8 cellular contexts compared by ENCODE assay signal in genomic region chr9:78601957-78602565, GRCh38.
DNase-seq lines count a peak whose midpoint lies in the region; ATAC-seq, FAIRE-seq and TF ChIP-seq lines count a peak whose summit lies in the region.

No MANE protein-coding gene starts in this region.

- DNase-seq in AG08396 (ENCODE audit: low spot score) (peak; percentile 30), GM12864 (ENCODE audit: low read depth) (peak; percentile 4), NCI-H345 treated with DMSO at 0.1 percent for 48 hours (lab: John Stamatoyannopoulos, UW; ENCODE audit: unreplicated experiment) (peak; percentile 59), bronchial epithelial cell (ENCODE audit: low read depth) (peak; percentile 90), lung microvascular endothelial cell (ENCODE audit: low read depth in 2 of 2) (peak; percentile 61 to 76), cerebellar nuclear complex (lab: John Stamatoyannopoulos, UW) (no peak)

- H3K4me3 ChIP-seq in GM12864 (ENCODE audit: low read depth, low read length) (no peak overlapping the region), bronchial epithelial cell (ENCODE audit: low read depth, low read length) (no peak overlapping the region)

- H3K27me3 ChIP-seq in bronchial epithelial cell (ENCODE audit: control insufficient read depth, insufficient read depth, low read length) = no peaks in the 10 kb centered on the region

- H3K36me3 ChIP-seq in bronchial epithelial cell (ENCODE audit: control insufficient read depth, insufficient read depth, low read length) = no peaks in the 10 kb centered on the region

- TF ChIP-seq CTCF in GM12864 (IDR thresholded peaks at IDR 0.05; ENCODE audit: low read depth, low read length, missing control alignments) (peak; percentile 78), bronchial epithelial cell (IDR thresholded peaks at IDR 0.05; ENCODE audit: insufficient read depth, low read length, severe bottlenecking) (peak; percentile 74)

- ATAC-seq in HG03159 (IDR thresholded peaks at IDR 0.05; ENCODE audit: unreplicated experiment) = peak; percentile 86
- ATAC-seq in HG02642 (IDR thresholded peaks at IDR 0.05; ENCODE audit: poor library complexity, unreplicated experiment) = no peak

- FAIRE-seq in bronchial epithelial cell (lab: Jason Lieb, UNC) = no peak

Comparison
In these comparisons a context has a peak if more than half of its experiments do, and no peak if none do; other contexts are left out.
1. DNase-seq: peak in AG08396 (single experiment), GM12864 (single experiment), NCI-H345 treated with DMSO at 0.1 percent for 48 hours (single experiment), bronchial epithelial cell (single experiment) and lung microvascular endothelial cell (2 of 2); none in cerebellar nuclear complex (0 of 2).